In genomic region chr19:36014029-36014924, GRCh38 we compare ENCODE assay signal across 8 cellular contexts. TPM values are rescaled to one million over a fixed set of nuclear protein-coding genes. Genes with fewer than 3 reads are reported as not detected.
DNase-seq lines count a peak whose midpoint lies in the region; ATAC-seq, FAIRE-seq and TF ChIP-seq lines count a peak whose summit lies in the region.

Gene ALKBH6, minus strand, starts transcription at chr19:36014213. Its CDS starts 816 bp downstream, at chr19:36013397.

- ATAC-seq in HG02852 (IDR thresholded peaks at IDR 0.05; ENCODE audit: unreplicated experiment) (peak; percentile 96), heart right ventricle (peak; percentile 98 to 100 (median 99)), upper lobe of left lung (ENCODE audit: low FRiP score in 2 of 2) (peak; percentile 99)

- intact Hi-C loops in heart right ventricle (cut with DNase I) (loop anchor here in 4 of 10 donors (1.0 to 5.0 kb wide), 4 partner anchors 19 to 40 kb away; partner anchors contain the start of genes SDHAF1 (in 2 of the 4), THAP8 (in 2 of the 4) and WDR62 (in 2 of the 4)), posterior cingulate gyrus (cut with DNase I) (no loop called here)

- H3K27ac ChIP-seq in heart right ventricle (peak within 1 kb of the TSS in 9 of 10 donors; percentile 35 to 94 (median 82)), upper lobe of left lung (peak within 1 kb of the TSS; percentile 75 to 93 (median 86))

- peaks cover 6 to 22% (median 12%) of the 10 kb centered on the region in 9 donors for H3K4me1 ChIP-seq in heart right ventricle
- H3K4me1 ChIP-seq in upper lobe of left lung: peaks cover 11 to 24% (median 20%) of the 10 kb centered on the region in 4 donors

- TF ChIP-seq CTCF in heart right ventricle (IDR thresholded peaks at IDR 0.05): peak in 2 of 9 donors; percentile 19 to 23
- TF ChIP-seq CTCF in upper lobe of left lung (IDR thresholded peaks at IDR 0.05): peak in 2 of 6 experiments; percentile 8 to 15

- H3K36me3 ChIP-seq in heart right ventricle (peaks cover 0 to 26% (median 0%) of the 10 kb centered on the region in 9 donors), upper lobe of left lung (no peaks in the 10 kb centered on the region)

- WGBS in heart right ventricle, 2 donors: 2 to 3% methylated on average over 42 of the region's 42 CpGs
- 3 to 5% methylated on average over 27 to 41 of the region's 42 CpGs for WGBS in upper lobe of left lung, 2 donors

- TF ChIP-seq EP300 in upper lobe of left lung (IDR thresholded peaks at IDR 0.05): no peak

- H3K27me3 ChIP-seq in heart right ventricle (no peaks in the 10 kb centered on the region), upper lobe of left lung (no peaks in the 10 kb centered on the region)

- no peaks in the 10 kb centered on the region for H3K9me3 ChIP-seq in heart right ventricle
- H3K9me3 ChIP-seq in upper lobe of left lung: no peaks in the 10 kb centered on the region

- H3K4me3 ChIP-seq in heart right ventricle (peak within 1 kb of the TSS; percentile 34 to 92 (median 74)), upper lobe of left lung (peak within 1 kb of the TSS; percentile 55 to 72 (median 68))

- TF ChIP-seq POLR2A in GM12892 (IDR thresholded peaks at IDR 0.05; ENCODE audit: low read depth, low read length) (peak; percentile 83), upper lobe of left lung (IDR thresholded peaks at IDR 0.05) (peak in 2 of 4 donors; percentile 6 to 58)

- FAIRE-seq in GM12892 (lab: Jason Lieb, UNC): peak; percentile 98

- peak; percentile 99 for DNase-seq in GM12892 (ENCODE audit: insufficient read length)
- DNase-seq in NCI-H146 (lab: John Stamatoyannopoulos, UW): peak; percentile 100
- peak; percentile 98 to 99 (median 99) for DNase-seq in T-helper 1 cell
- peak; percentile 97 for DNase-seq in amniotic epithelial cell (ENCODE audit: low read depth)
- peak; percentile 99 to 100 for DNase-seq in heart right ventricle
- DNase-seq in posterior cingulate gyrus: peak; percentile 98 to 100 (median 100)
- peak; percentile 98 to 100 for DNase-seq in upper lobe of left lung

RNA-seq across cellular contexts. Expression of gene ALKBH6, which starts in this region (rescaled TPM):
- polyA plus RNA-seq in GM12892 (2012; ENCODE audit: missing spikeins): 40.1 TPM
- total RNA-seq in heart right ventricle: 10 to 100 TPM in 6 of 10 donors, 1 to 10 TPM in 4; 7.9 to 12.4 (median 10.2) TPM
- 10 to 100 TPM; 16.2 to 18.9 TPM for polyA plus RNA-seq in heart right ventricle
- 10 to 100 TPM; 22.3 to 95.3 (median 32.6) TPM for total RNA-seq in upper lobe of left lung

Comparison
In these comparisons a context has a peak if more than half of its experiments do, and no peak if none do; other contexts are left out.
1. Peak in every context shown above with its lines: DNase-seq, ATAC-seq, H3K4me3 ChIP-seq and H3K27ac ChIP-seq.